In genomic region chr6:33273924-33274902, GRCh38 we compare ENCODE assay signal across 1 cellular context.
TF ChIP-seq lines count a peak whose summit lies in the region.

No MANE protein-coding gene starts in this region.

TF ChIP-seq in GM12878, 131 proteins besides CTCF, POLR2A, EP300 and RAD21:
- TF ChIP-seq POU2F2 (IDR thresholded peaks at IDR 0.05; ENCODE audit: borderline replicate concordance, low read depth, low read length) (no peak), BACH1 (IDR thresholded peaks at IDR 0.05; ENCODE audit: borderline replicate concordance) (no peak), ZZZ3 (IDR thresholded peaks at IDR 0.05; ENCODE audit: control insufficient read depth, insufficient read length, low read depth) (no peak), SPI1 (IDR thresholded peaks at IDR 0.05; ENCODE audit: borderline replicate concordance, insufficient read depth, low read depth, low read length) (0 out of 2 replicates have a peak, but pooled peaks have one; percentile 5), NRF1 (conservative IDR thresholded peaks at IDR 0.05; ENCODE audit: low read depth, low read length) (no peak), ZSCAN29 (IDR thresholded peaks at IDR 0.05) (no peak), POLR2AphosphoS5 (IDR thresholded peaks at IDR 0.05; ENCODE audit: low read length) (peak; percentile 76), MEF2A (IDR thresholded peaks at IDR 0.05; ENCODE audit: insufficient read depth, low read depth, low read length) (no peak)
